In the genomic region with DNA sequence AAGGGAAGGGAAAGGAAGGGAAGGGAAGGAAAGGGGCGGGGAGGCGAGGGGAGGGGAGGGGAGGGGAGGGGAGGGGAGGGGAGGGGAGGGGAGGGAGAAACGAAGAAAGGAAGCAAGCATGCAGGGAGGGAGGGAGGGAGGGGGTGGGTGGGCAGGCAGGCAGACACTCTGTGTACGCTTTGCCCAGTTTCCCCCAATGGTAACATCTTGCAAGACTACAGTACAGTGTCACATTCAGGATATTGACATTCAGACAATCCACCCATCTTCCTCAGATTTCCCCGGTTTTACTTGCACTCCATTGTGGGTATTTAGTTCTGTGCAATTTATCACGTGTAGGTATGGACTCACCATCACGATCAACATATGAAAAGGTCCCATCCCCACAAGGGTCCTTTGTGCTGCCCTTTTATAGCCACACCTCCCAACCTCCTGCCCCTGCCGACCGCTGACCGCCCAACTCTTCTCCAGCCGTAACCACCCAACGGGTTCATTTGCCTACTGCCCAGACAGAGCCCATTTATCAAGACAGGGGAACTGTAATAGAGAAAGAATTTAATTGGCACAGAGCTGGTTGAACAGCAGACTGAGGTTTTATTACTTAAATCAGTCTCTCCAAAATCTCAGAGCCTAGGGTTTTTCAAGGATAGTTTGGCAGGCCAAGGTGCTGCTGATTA, we compare ENCODE assay signal across 17 cellular contexts.
A peak's percentile ranks its signal among the peaks of the same experiment; 100 is the strongest.
DNase-seq lines count a peak whose midpoint lies in the region; ATAC-seq, FAIRE-seq and TF ChIP-seq lines count a peak whose summit lies in the region.
"Had no signal": no experiment of that assay in that cellular context is flagged by ENCODE, and none has a peak within 500 bp of the region (broad histone marks: within the 10 kb centered on the region; RNA-seq: fewer than 3 reads in every experiment).

No MANE protein-coding gene starts in this region.

- H3K18ac ChIP-seq in mesendoderm (ENCODE audit: low read length): no peak overlapping the region

- peaks cover 12 to 36% (median 16%) of the 10 kb centered on the region in 4 donors for H3K4me1 Mint-ChIP-seq in CD4-positive, CD25-positive, alpha-beta regulatory T cell
- H3K4me1 Mint-ChIP-seq in activated CD8-positive, alpha-beta T cell treated with anti-CD3 and anti-CD28 coated beads for 36 hours (ENCODE audit: low read depth): peaks cover 18% of the 10 kb centered on the region

- H3K27me3 ChIP-seq in CD4-positive, CD25-positive, alpha-beta regulatory T cell (ENCODE audit: control insufficient read depth, insufficient read depth, low read length): no peaks in the 10 kb centered on the region
- H3K27me3 ChIP-seq in mesendoderm (ENCODE audit: insufficient read depth, low read length, poor library complexity): no peaks in the 10 kb centered on the region
- H3K27me3 ChIP-seq: neutrophil, stomach had no signal

- no peaks in the 10 kb centered on the region for H3K9me3 Mint-ChIP-seq in CD4-positive, CD25-positive, alpha-beta regulatory T cell
- no peaks in the 10 kb centered on the region for H3K9me3 Mint-ChIP-seq in activated CD8-positive, alpha-beta T cell treated with anti-CD3 and anti-CD28 coated beads for 36 hours
- H3K9me3 Mint-ChIP-seq: T-helper 1 cell treated with Interleukin-12 subunit alpha and Interleukin-12 subunit beta and Interleukin-4 antibody, amounts not matched to agents 30 μg/mL and 1 μg/mL, for 36 hours had no signal

- no peak overlapping the region for H4K8ac ChIP-seq in mesendoderm (ENCODE audit: low read depth, low read length)

- no peaks in the 10 kb centered on the region for H3K9me3 ChIP-seq in CD4-positive, CD25-positive, alpha-beta regulatory T cell (ENCODE audit: control insufficient read depth in 2 of 2, low read length in 2 of 2)
- H3K9me3 ChIP-seq: neutrophil, stomach had no signal

- H3K4ac ChIP-seq in mesendoderm (ENCODE audit: low read depth, low read length): no peak overlapping the region

- no peak overlapping the region for H2AK5ac ChIP-seq in mesendoderm (ENCODE audit: low read length)

- H3K4me1 ChIP-seq in CD4-positive, CD25-positive, alpha-beta regulatory T cell (ENCODE audit: control insufficient read depth, insufficient read depth, low read length, poor library complexity, severe bottlenecking): peaks cover 12% of the 10 kb centered on the region
- H3K4me1 ChIP-seq in mesendoderm (ENCODE audit: control insufficient read depth, low read depth, low read length): no peaks in the 10 kb centered on the region

- TF ChIP-seq CTCF in activated CD8-positive, alpha-beta T cell treated with anti-CD3 and anti-CD28 coated beads for 36 hours (IDR thresholded peaks at IDR 0.05): no peak

- H3K27ac Mint-ChIP-seq in CD4-positive, CD25-positive, alpha-beta regulatory T cell: peak overlapping the region; percentile 47 to 90 (median 82)
- H3K27ac Mint-ChIP-seq in activated CD8-positive, alpha-beta T cell treated with anti-CD3 and anti-CD28 coated beads for 36 hours: no peak overlapping the region
- H3K27ac Mint-ChIP-seq: T-helper 1 cell treated with Interleukin-12 subunit alpha and Interleukin-12 subunit beta and Interleukin-4 antibody, amounts not matched to agents 30 μg/mL and 1 μg/mL, for 36 hours had no signal

- POLR2A ChIA-PET in activated CD8-positive, alpha-beta T cell treated with anti-CD3 and anti-CD28 coated beads for 36 hours (lab: Charles Lee): no interaction called here

- WGBS in mesendoderm (ENCODE audit: extremely low coverage, insufficient coverage, low lambda C conversion rate): no CpG with 5 or more reads among the region's 12 CpGs

- H3K27ac ChIP-seq in CD4-positive, CD25-positive, alpha-beta regulatory T cell (ENCODE audit: insufficient read depth, low read length, poor library complexity, severe bottlenecking): no peak overlapping the region
- H3K27ac ChIP-seq in epithelial cell of prostate: peak overlapping the region; percentile 98
- no peak overlapping the region for H3K27ac ChIP-seq in mesendoderm (ENCODE audit: low read depth, low read length)
- H3K27ac ChIP-seq: neutrophil, RWPE1, stomach had no signal

- ATAC-seq in CD4-positive, CD25-positive, alpha-beta regulatory T cell (ENCODE audit: low read depth in 2 of 2): no peak
- ATAC-seq in GM21723 (IDR thresholded peaks at IDR 0.05; ENCODE audit: unreplicated experiment) (no peak), SK-N-SH treated with all-trans-retinoic acid at 6 μM for 48 hours (no peak)
- no peak for ATAC-seq in activated CD8-positive, alpha-beta T cell treated with anti-CD3 and anti-CD28 coated beads for 36 hours
- ATAC-seq: activated naive CD4-positive, alpha-beta T cell treated with anti-CD3 and anti-CD28 coated beads, Interleukin-2, amount 50 U/mL, for 72 hours had no signal

- no peak overlapping the region for H2BK5ac ChIP-seq in mesendoderm (ENCODE audit: low read length)

- no peak overlapping the region for H3K4me3 ChIP-seq in CD4-positive, CD25-positive, alpha-beta regulatory T cell (ENCODE audit: low read depth, low read length)
- H3K4me3 ChIP-seq in mesendoderm (ENCODE audit: low read length): no peak overlapping the region
- H3K4me3 ChIP-seq: stomach had no signal

- no peaks in the 10 kb centered on the region for H3K79me2 ChIP-seq in mesendoderm (ENCODE audit: control insufficient read depth, insufficient read depth, low read length)

- H3K27me3 Mint-ChIP-seq in CD4-positive, CD25-positive, alpha-beta regulatory T cell: peaks cover 5% of the 10 kb centered on the region
- no peaks in the 10 kb centered on the region for H3K27me3 Mint-ChIP-seq in activated CD8-positive, alpha-beta T cell treated with anti-CD3 and anti-CD28 coated beads for 36 hours

- H3K36me3 Mint-ChIP-seq in CD4-positive, CD25-positive, alpha-beta regulatory T cell: no peaks in the 10 kb centered on the region
- no peaks in the 10 kb centered on the region for H3K36me3 Mint-ChIP-seq in activated CD8-positive, alpha-beta T cell treated with anti-CD3 and anti-CD28 coated beads for 36 hours (ENCODE audit: low read depth)

- no peak overlapping the region for H3K9ac ChIP-seq in mesendoderm (ENCODE audit: low read length)

- H3K36me3 ChIP-seq in CD4-positive, CD25-positive, alpha-beta regulatory T cell (ENCODE audit: control insufficient read depth, insufficient read depth, low read length): no peaks in the 10 kb centered on the region
- H3K36me3 ChIP-seq in mesendoderm (ENCODE audit: control insufficient read depth, insufficient read depth, low read length): no peaks in the 10 kb centered on the region
- H3K36me3 ChIP-seq: neutrophil, stomach had no signal

- no peaks in the 10 kb centered on the region for H3K79me1 ChIP-seq in mesendoderm (ENCODE audit: low read length)

- peak overlapping the region; percentile 11 for H3K4me2 ChIP-seq in mesendoderm (ENCODE audit: low read length)

- no peak overlapping the region for H2BK120ac ChIP-seq in mesendoderm (ENCODE audit: low read depth, low read length)

- intact Hi-C loops in activated CD8-positive, alpha-beta T cell treated with anti-CD3 and anti-CD28 coated beads for 36 hours (cut with micrococcal nuclease): no loop called here

- H3K4me3 Mint-ChIP-seq in CD4-positive, CD25-positive, alpha-beta regulatory T cell: no peak overlapping the region
- H3K4me3 Mint-ChIP-seq in activated CD8-positive, alpha-beta T cell treated with anti-CD3 and anti-CD28 coated beads for 36 hours: no peak overlapping the region
- H3K4me3 Mint-ChIP-seq: T-helper 1 cell treated with Interleukin-12 subunit alpha and Interleukin-12 subunit beta and Interleukin-4 antibody, amounts not matched to agents 30 μg/mL and 1 μg/mL, for 36 hours had no signal

- DNase-seq in CD4-positive, CD25-positive, alpha-beta regulatory T cell: no peak
- DNase-seq in M059J (ENCODE audit: low read depth): peak; percentile 20
- no peak for DNase-seq in epithelial cell of prostate (ENCODE audit: low read depth, low spot score)
- no peak for DNase-seq in mesendoderm
- no peak for DNase-seq in activated CD8-positive, alpha-beta T cell treated with anti-CD3 and anti-CD28 coated beads for 36 hours
- DNase-seq in RCC 7860 (ENCODE audit: low spot score): no peak
- DNase-seq: activated CD4-positive, CD25-positive, alpha-beta regulatory T cell treated with anti-CD3 and anti-CD28 coated beads, Interleukin-2, amount 50 U/mL, for 72 hours; central memory CD4-positive, alpha-beta T cell; NCI-H2029 treated with DMSO at 0.1 percent for 48 hours; NCI-H69; stomach had no signal

- CTCF ChIA-PET in activated CD8-positive, alpha-beta T cell treated with anti-CD3 and anti-CD28 coated beads for 36 hours (lab: Charles Lee): no interaction called here

- peak overlapping the region; percentile 60 for H3K56ac ChIP-seq in mesendoderm (ENCODE audit: low read length)

- H2BK15ac ChIP-seq in mesendoderm (replicated peaks; ENCODE audit: low read depth): no peak overlapping the region

- no peak for FAIRE-seq in RCC 7860 (lab: Jason Lieb, UNC)

- H3K23ac ChIP-seq in mesendoderm (ENCODE audit: low read length): no peak overlapping the region

- H4K5ac ChIP-seq in mesendoderm (ENCODE audit: low read length): no peak overlapping the region

TF ChIP-seq in SK-N-SH treated with all-trans-retinoic acid at 6 μM for 48 hours, 23 proteins besides CTCF, POLR2A, EP300 and RAD21 (continues in another document):
- TF ChIP-seq GLIS3 (CRISPR knock-in tag; IDR thresholded peaks at IDR 0.05) (no peak), ARNTL (CRISPR knock-in tag; IDR thresholded peaks at IDR 0.05; ENCODE audit: borderline replicate concordance, low read depth) (no peak), SNAI2 (CRISPR knock-in tag; IDR thresholded peaks at IDR 0.05) (no peak), ESRRG (CRISPR knock-in tag; IDR thresholded peaks at IDR 0.05) (no peak), BACH2 (CRISPR knock-in tag; IDR thresholded peaks at IDR 0.05; ENCODE audit: borderline replicate concordance) (no peak), ZFP3 (CRISPR knock-in tag; IDR thresholded peaks at IDR 0.05) (no peak), ISL1 (CRISPR knock-in tag; IDR thresholded peaks at IDR 0.05) (no peak), ZC3H10 (CRISPR knock-in tag; IDR thresholded peaks at IDR 0.05) (no peak), OSR1 (CRISPR knock-in tag; IDR thresholded peaks at IDR 0.05) (no peak)
- TF ChIP-seq, protein P1, sequence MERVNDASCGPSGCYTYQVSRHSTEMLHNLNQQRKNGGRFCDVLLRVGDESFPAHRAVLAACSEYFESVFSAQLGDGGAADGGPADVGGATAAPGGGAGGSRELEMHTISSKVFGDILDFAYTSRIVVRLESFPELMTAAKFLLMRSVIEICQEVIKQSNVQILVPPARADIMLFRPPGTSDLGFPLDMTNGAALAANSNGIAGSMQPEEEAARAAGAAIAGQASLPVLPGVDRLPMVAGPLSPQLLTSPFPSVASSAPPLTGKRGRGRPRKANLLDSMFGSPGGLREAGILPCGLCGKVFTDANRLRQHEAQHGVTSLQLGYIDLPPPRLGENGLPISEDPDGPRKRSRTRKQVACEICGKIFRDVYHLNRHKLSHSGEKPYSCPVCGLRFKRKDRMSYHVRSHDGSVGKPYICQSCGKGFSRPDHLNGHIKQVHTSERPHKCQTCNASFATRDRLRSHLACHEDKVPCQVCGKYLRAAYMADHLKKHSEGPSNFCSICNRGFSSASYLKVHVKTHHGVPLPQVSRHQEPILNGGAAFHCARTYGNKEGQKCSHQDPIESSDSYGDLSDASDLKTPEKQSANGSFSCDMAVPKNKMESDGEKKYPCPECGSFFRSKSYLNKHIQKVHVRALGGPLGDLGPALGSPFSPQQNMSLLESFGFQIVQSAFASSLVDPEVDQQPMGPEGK (CRISPR knock-in tag; IDR thresholded peaks at IDR 0.05; ENCODE audit: borderline replicate concordance): no peak
